Comparison of ENCODE assay signal across 9 cellular contexts in genomic region chr5:154829589-154830218, GRCh38. TPM values are rescaled to one million over a fixed set of nuclear protein-coding genes. Genes with fewer than 3 reads are reported as not detected.
DNase-seq lines count a peak whose midpoint lies in the region; ATAC-seq, FAIRE-seq and TF ChIP-seq lines count a peak whose summit lies in the region.
"Had no signal": no experiment of that assay in that cellular context is flagged by ENCODE, and none has a peak within 500 bp of the region (broad histone marks: within the 10 kb centered on the region; RNA-seq: fewer than 3 reads in every experiment).

No MANE protein-coding gene starts in this region.

- H2AFZ ChIP-seq in trophoblast cell (ENCODE audit: insufficient read depth, low read length, poor library complexity), result no peak overlapping the region

- no peak overlapping the region for H3K18ac ChIP-seq in trophoblast cell (ENCODE audit: low read length)

- peak; percentile 5 for FAIRE-seq in urothelium cell line (lab: Jason Lieb, UNC)

- no peak overlapping the region for H3K23ac ChIP-seq in trophoblast cell (ENCODE audit: low read length)

- no peak overlapping the region for H2BK12ac ChIP-seq in trophoblast cell (ENCODE audit: low read length)

- no peak overlapping the region for H3K4me2 ChIP-seq in trophoblast cell (ENCODE audit: low read length)
- H3K4me2 ChIP-seq: BLaER1 had no signal

- no peaks in the 10 kb centered on the region for H3K27me3 ChIP-seq in kidney epithelial cell (ENCODE audit: control insufficient read depth, insufficient read depth, low read length)
- H3K27me3 ChIP-seq in trophoblast cell (ENCODE audit: insufficient read depth, low read length), result no peaks in the 10 kb centered on the region
- H3K27me3 ChIP-seq: BLaER1 had no signal

- no peaks in the 10 kb centered on the region for H3K79me2 ChIP-seq in trophoblast cell (ENCODE audit: control insufficient read depth, insufficient read depth, low read length, poor library complexity)

- no peak overlapping the region for H3K14ac ChIP-seq in trophoblast cell (ENCODE audit: low read length)

- H3K9ac ChIP-seq in trophoblast cell (ENCODE audit: low read length), result no peak overlapping the region
- H3K9ac ChIP-seq: BLaER1 had no signal

- no peak overlapping the region for H3K27ac ChIP-seq in trophoblast cell (ENCODE audit: low read depth, low read length)
- H3K27ac ChIP-seq: BLaER1 had no signal

- DNase-seq in stimulated activated CD4-positive, alpha-beta T cell treated with anti-CD3 and anti-CD28 coated beads, Interleukin-12 subunit alpha, Interleukin-12 subunit beta, amount 100 ng/mL, for 48 hours (ENCODE audit: low read depth in 2 of 3, low spot score in 1 of 3), result peak in 2 of 3 donors; percentile 7 to 21
- DNase-seq in stimulated activated CD4-positive, alpha-beta T cell treated with anti-CD3 and anti-CD28 coated beads, Interleukin-12 subunit alpha, Interleukin-12 subunit beta, amount 100 ng/mL, for 4 hours, result no peak
- DNase-seq in activated T-cell treated with anti-CD3 and anti-CD28 coated beads for 4 hours (peak; percentile 8), kidney epithelial cell (ENCODE audit: low read depth) (peak; percentile 56), urothelium cell line (ENCODE audit: low spot score) (peak; percentile 67), Right ventricle myocardium inferior (ENCODE audit: missing footprints) (no peak), trophoblast cell (no peak)

- H3K4me3 ChIP-seq in kidney epithelial cell (ENCODE audit: low read depth, low read length) (no peak overlapping the region), trophoblast cell (ENCODE audit: low read depth, low read length) (no peak overlapping the region)
- H3K4me3 ChIP-seq: BLaER1 had no signal

- no peak overlapping the region for H2BK5ac ChIP-seq in trophoblast cell (ENCODE audit: low read depth, low read length, poor library complexity)

- no peak overlapping the region for H2AK5ac ChIP-seq in trophoblast cell (ENCODE audit: low read length)

- no peaks in the 10 kb centered on the region for H3K4me1 ChIP-seq in trophoblast cell (ENCODE audit: control insufficient read depth in 1 of 2, insufficient read depth in 2 of 2, low read length in 2 of 2)

- no peaks in the 10 kb centered on the region for H3K36me3 ChIP-seq in kidney epithelial cell (ENCODE audit: control insufficient read depth, insufficient read depth, low read length)
- H3K36me3 ChIP-seq in trophoblast cell (ENCODE audit: control insufficient read depth in 1 of 2, insufficient read depth in 2 of 2, low read length in 2 of 2), result peaks cover 4 to 15% of the 10 kb centered on the region in 2 experiments

- ATAC-seq in Right ventricle myocardium inferior (no peak), GM21528 (IDR thresholded peaks at IDR 0.05; ENCODE audit: low FRiP score, unreplicated experiment) (no peak)

- no peaks in the 10 kb centered on the region for H3K79me1 ChIP-seq in trophoblast cell (ENCODE audit: low read length)

- H4K12ac ChIP-seq in trophoblast cell (ENCODE audit: low read depth, low read length), result no peak overlapping the region

- no peak overlapping the region for H2BK120ac ChIP-seq in trophoblast cell (ENCODE audit: insufficient read depth, low read length, poor library complexity)

- H3K4ac ChIP-seq in trophoblast cell (ENCODE audit: low read depth, low read length), result no peak overlapping the region

- no peaks in the 10 kb centered on the region for H3K9me3 ChIP-seq in trophoblast cell (ENCODE audit: insufficient read depth, low read depth, low read length)
- H3K9me3 ChIP-seq: BLaER1 had no signal

- no peak overlapping the region for H4K91ac ChIP-seq in trophoblast cell (ENCODE audit: low read depth, low read length)

- intact Hi-C loops in Right ventricle myocardium inferior (cut with DNase I), result no loop called here

- no CpG with 5 or more reads among the region's 4 CpGs for WGBS in trophoblast cell (ENCODE audit: extremely low coverage, insufficient coverage, insufficient read length)

- no peak overlapping the region for H4K8ac ChIP-seq in trophoblast cell (ENCODE audit: low read depth, low read length)

- no peak for TF ChIP-seq CTCF in kidney epithelial cell (IDR thresholded peaks at IDR 0.05; ENCODE audit: insufficient read depth, low read length, poor library complexity, severe bottlenecking)

RNA-seq across cellular contexts. Expression of gene FAXDC2, which starts 20.7 kb away (rescaled TPM):
- 0.62 and 2.6 TPM in 2 replicates for total RNA-seq in kidney epithelial cell
- 27.6 TPM for total RNA-seq in Right ventricle myocardium inferior
- polyA plus RNA-seq in trophoblast cell (2013), result 1.6 and 2.0 TPM in 2 replicates

RNA-seq across cellular contexts. Expression of gene CNOT8, which starts 28.7 kb away (rescaled TPM):
- total RNA-seq in kidney epithelial cell (82.5 and 92.4 TPM in 2 replicates), Right ventricle myocardium inferior (26.3 TPM)
- polyA plus RNA-seq in trophoblast cell (2013), result 29.6 and 30.5 TPM in 2 replicates

Comparison
In these comparisons a context has a peak if more than half of its experiments do, and no peak if none do; other contexts are left out.
1. DNase-seq: peak in stimulated activated CD4-positive, alpha-beta T cell treated with anti-CD3 and anti-CD28 coated beads, Interleukin-12 subunit alpha, Interleukin-12 subunit beta, amount 100 ng/mL, for 48 hours (2 of 3), activated T-cell treated with anti-CD3 and anti-CD28 coated beads for 4 hours (single experiment), kidney epithelial cell (single experiment) and urothelium cell line (single experiment); none in stimulated activated CD4-positive, alpha-beta T cell treated with anti-CD3 and anti-CD28 coated beads, Interleukin-12 subunit alpha, Interleukin-12 subunit beta, amount 100 ng/mL, for 4 hours (single experiment), Right ventricle myocardium inferior (single experiment) and trophoblast cell (0 of 2).